ENCODE assay signal across 8 cellular contexts in the genomic region with DNA sequence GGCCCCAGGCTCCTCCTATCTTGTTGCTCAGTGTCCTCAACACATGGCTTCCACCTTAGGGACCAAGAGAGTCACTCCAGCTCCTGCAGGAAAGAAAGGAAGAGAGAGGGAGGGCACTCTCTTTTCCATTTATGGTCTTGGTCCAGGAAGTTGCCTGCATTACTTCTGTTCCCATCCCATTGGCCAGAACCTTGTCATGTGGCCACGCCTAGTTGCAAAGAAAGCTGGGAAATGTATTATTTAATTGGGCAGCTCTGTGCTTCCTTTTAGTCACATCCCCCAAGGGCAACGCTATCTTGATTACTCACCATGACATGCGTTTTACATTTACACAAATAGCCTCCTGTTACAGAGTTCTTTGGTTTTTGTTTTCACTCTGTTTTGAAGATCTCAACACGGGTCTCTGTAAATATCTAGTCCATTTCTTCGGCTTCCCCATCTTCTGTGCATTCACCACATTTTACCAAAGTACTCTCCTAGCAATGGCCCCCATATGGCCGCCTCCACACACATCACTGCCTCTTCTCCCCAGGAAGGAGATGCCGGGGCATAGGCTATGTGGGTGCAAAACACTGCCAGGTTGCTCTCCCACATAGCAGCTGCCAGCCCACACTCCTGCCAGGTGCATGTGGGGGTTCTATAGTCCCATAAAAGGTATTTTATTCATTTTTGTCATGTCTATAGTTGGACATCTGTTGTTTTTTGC. TPM values are rescaled to one million over a fixed set of nuclear protein-coding genes. Genes with fewer than 3 reads are reported as not detected.
DNase-seq lines count a peak whose midpoint lies in the region; ATAC-seq, FAIRE-seq and TF ChIP-seq lines count a peak whose summit lies in the region.

No MANE protein-coding gene starts in this region.

- H3K27ac Mint-ChIP-seq in memory B cell, result peak overlapping the region; percentile 90

- no peak overlapping the region for H3K9ac ChIP-seq in GM12878 (ENCODE audit: control insufficient read depth, insufficient read depth, low read length)

- TF ChIP-seq CTCF in GM12878 (IDR thresholded peaks at IDR 0.05 in 2 of 3, conservative IDR thresholded peaks at IDR 0.05 in 1 of 3; ENCODE audit: control insufficient read depth in 2 of 3, extremely low read depth in 1 of 3, insufficient read depth in 1 of 3, low read depth in 3 of 3, low read length in 3 of 3), result no peak

- in situ Hi-C loops in GM12878 (cut with MboI), result no loop called here

- H3K27ac ChIP-seq in GM12878 (ENCODE audit: control insufficient read depth, insufficient read depth), result peak overlapping the region; percentile 11

- no peak for TF ChIP-seq EP300 in GM12878 (IDR thresholded peaks at IDR 0.05; ENCODE audit: borderline replicate concordance in 1 of 2, control insufficient read depth in 1 of 2, low read depth in 2 of 2, low read length in 2 of 2)

- H3K4me1 Mint-ChIP-seq in memory B cell, result peaks cover 27% of the 10 kb centered on the region

- no peaks in the 10 kb centered on the region for H3K27me3 Mint-ChIP-seq in memory B cell

- CTCF ChIA-PET in GM12878 (lab: Yijun Ruan, JAX), result interaction anchor here (1.0 to 1.8 kb wide), 8 partner anchors 8 to 228 kb away, joined by 3 to 9 read pairs (median 4); no protein-coding TSS in a partner anchor

- peak; percentile 41 for DNase-seq in activated CD4-positive, alpha-beta T cell treated with anti-CD3 and anti-CD28 coated beads for 48 hours
- no peak for DNase-seq in activated CD4-positive, alpha-beta T cell treated with anti-CD3 and anti-CD28 coated beads for 1 hour
- peak; percentile 70 for DNase-seq in NCI-H2171 treated with DMSO at 0.1 percent for 48 hours (lab: John Stamatoyannopoulos, UW)
- DNase-seq in GM12878 (ENCODE audit: low read depth, low spot score), result no peak
- no peak for DNase-seq in memory B cell (ENCODE audit: low spot score in 2 of 2)
- no peak for DNase-seq in stimulated activated naive CD4-positive, alpha-beta T cell (lab: John Stamatoyannopoulos, UW)

- H3K4me3 ChIP-seq in GM12878, result no peak overlapping the region

- peaks cover 4% of the 10 kb centered on the region; the same call in 2 of the 3 replicates for H3K9me3 ChIP-seq in GM12878 (replicated peaks; ENCODE audit: control insufficient read depth, insufficient read depth, low read length)

- TF ChIP-seq RAD21 in GM12878 (IDR thresholded peaks at IDR 0.05; ENCODE audit: insufficient read depth, low read depth, low read length), result no peak

- H3K4me3 Mint-ChIP-seq in memory B cell, result peak overlapping the region; percentile 22

- TSS peak; percentile 66 for BruUV-seq in GM12878 (replicated peaks; lab: Mats Ljungman, UMichigan)

- intact Hi-C loops in GM12878 (cut with micrococcal nuclease; ENCODE audit: unreplicated experiment), result no loop called here

- H4K20me1 ChIP-seq in GM12878 (ENCODE audit: control insufficient read depth, insufficient read depth), result no peaks in the 10 kb centered on the region

- peaks cover 20% of the 10 kb centered on the region for H3K4me1 ChIP-seq in GM12878 (ENCODE audit: control insufficient read depth, insufficient read depth, low read length)

- H3K4me2 ChIP-seq in GM12878 (ENCODE audit: control insufficient read depth, insufficient read depth), result peak overlapping the region; percentile 39

- RAD21 ChIA-PET in GM12878 (lab: Charles Lee; ENCODE audit: unreplicated experiment), result interaction anchor here (0.9 to 2.9 kb wide), 10 partner anchors 8 to 229 kb away, joined by 3 to 14 read pairs (median 4); no protein-coding TSS in a partner anchor

- no peaks in the 10 kb centered on the region for H3K79me2 ChIP-seq in GM12878 (ENCODE audit: control insufficient read depth, insufficient read depth, low read length)

- no peaks in the 10 kb centered on the region for H3K27me3 ChIP-seq in GM12878 (replicated peaks in 1 of 2; ENCODE audit: control insufficient read depth in 2 of 2, insufficient read depth in 2 of 2, low read length in 1 of 2)

- peak overlapping the region; percentile 72 for H2AFZ ChIP-seq in GM12878 (ENCODE audit: control insufficient read depth, low read depth, low read length)

- SMC1A ChIA-PET in GM12878 (lab: Charles Lee; ENCODE audit: uncharacterized antibody, unreplicated experiment), result interaction anchor here (0.6 to 3.2 kb wide), 20 partner anchors 8 to 272 kb away, joined by 3 to 16 read pairs (median 4); no protein-coding TSS in a partner anchor

- peaks cover 10% of the 10 kb centered on the region for H3K9me3 Mint-ChIP-seq in memory B cell

- peaks cover 14% of the 10 kb centered on the region for H3K36me3 Mint-ChIP-seq in memory B cell

- POLR2A ChIA-PET in GM12878 (lab: Charles Lee), result interaction anchor here (0.6 to 2.8 kb wide), 6 partner anchors 18 to 227 kb away, joined by 3 to 8 read pairs (median 6); no protein-coding TSS in a partner anchor

- peak; percentile 80 for FAIRE-seq in GM12878 (lab: Jason Lieb, UNC)

- no peaks in the 10 kb centered on the region; a peak in 2 of 4 replicates for H3K36me3 ChIP-seq in GM12878 (ENCODE audit: control insufficient read depth in 2 of 2, insufficient read depth in 2 of 2, low read length in 1 of 2)

- 0 out of 2 replicates have a peak, but pooled peaks have one; percentile 26 for TF ChIP-seq POLR2A in GM12878 (IDR thresholded peaks at IDR 0.05; ENCODE audit: low read depth, low read length)

- ATAC-seq in GM12878 (peak; percentile 90), memory B cell (ENCODE audit: low read depth) (peak; percentile 52), HG03565 (IDR thresholded peaks at IDR 0.05; ENCODE audit: unreplicated experiment) (no peak), GM21447 (IDR thresholded peaks at IDR 0.05; ENCODE audit: unreplicated experiment) (no peak)

- WGBS in GM12878 (ENCODE audit: insufficient coverage, insufficient replicate concordance, low lambda C conversion rate, missing lambda C conversion rate), result 0% methylated on average over 7 of the region's 7 CpGs

TF ChIP-seq in GM12878, 131 proteins besides CTCF, POLR2A, EP300 and RAD21 (continues in another document):
- TF ChIP-seq BCL11A (IDR thresholded peaks at IDR 0.05; ENCODE audit: low read depth, low read length) (no peak), BMI1 (IDR thresholded peaks at IDR 0.05; ENCODE audit: borderline replicate concordance) (no peak), USF2 (IDR thresholded peaks at IDR 0.05; ENCODE audit: borderline replicate concordance, low read depth, low read length) (peak; percentile 29), TCF3 (IDR thresholded peaks at IDR 0.05; ENCODE audit: borderline replicate concordance, insufficient read depth, low read depth, low read length) (no peak), HDGF (IDR thresholded peaks at IDR 0.05) (no peak), SPI1 (IDR thresholded peaks at IDR 0.05; ENCODE audit: borderline replicate concordance, insufficient read depth, low read depth, low read length) (no peak), GATAD2B (conservative IDR thresholded peaks at IDR 0.05; ENCODE audit: low read depth) (no peak), KLF5 (IDR thresholded peaks at IDR 0.05; ENCODE audit: partially characterized antibody) (no peak), ZNF217 (IDR thresholded peaks at IDR 0.05) (no peak), PKNOX1 (IDR thresholded peaks at IDR 0.05) (peak; percentile 10; the same call in 1 of the 2 replicates)
- TF ChIP-seq, protein P1, sequence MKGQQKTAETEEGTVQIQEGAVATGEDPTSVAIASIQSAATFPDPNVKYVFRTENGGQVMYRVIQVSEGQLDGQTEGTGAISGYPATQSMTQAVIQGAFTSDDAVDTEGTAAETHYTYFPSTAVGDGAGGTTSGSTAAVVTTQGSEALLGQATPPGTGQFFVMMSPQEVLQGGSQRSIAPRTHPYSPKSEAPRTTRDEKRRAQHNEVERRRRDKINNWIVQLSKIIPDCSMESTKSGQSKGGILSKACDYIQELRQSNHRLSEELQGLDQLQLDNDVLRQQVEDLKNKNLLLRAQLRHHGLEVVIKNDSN (IDR thresholded peaks at IDR 0.05; ENCODE audit: borderline replicate concordance, extremely low read length, insufficient read depth, low read depth, low read length), result peak; percentile 49

RNA-seq across cellular contexts. Expression of gene ZMYND8, which starts 35.7 kb away (rescaled TPM):
- 207 and 208 TPM in 2 replicates for total RNA-seq in GM12878 (2013; cell fraction: nucleolus; rRNA removed)
- total RNA-seq in GM12878 (2014; rRNA removed) (17.8 and 18.5 TPM in 2 replicates), GM12878 (2014; rRNA removed; fragmentation: Illumina TruSeq; extraction: Trizol) (24.1 and 24.2 TPM in 2 replicates), GM12878 (2021) (42.1 and 54.8 TPM in 2 replicates)
- polyA plus RNA-seq in GM12878 (2011; ENCODE audit: low read depth), result 9.9 TPM
- polyA plus RNA-seq in GM12878 (2011; rRNA removed) (26.6 and 34.3 TPM in 2 replicates), GM12878 (2014; fragmentation: Illumina TruSeq; extraction: Trizol) (27.1 and 27.9 TPM in 2 replicates), GM12878 (2014; fragmentation: Nextera tagmentation; extraction: Ambion mirVana) (10 to 100 TPM; 12.9 to 18.4 TPM), GM12878 (2014; rRNA removed) (21.7 and 22.7 TPM in 2 replicates), GM12878 (2016; fragmentation: Nextera tagmentation; extraction: Ambion mirVana) (10 to 100 TPM; 22.1 to 25.0 TPM)
- 21.0 and 23.6 TPM in 2 replicates for polyA plus RNA-seq in GM12878 (2011; cell fraction: cytosol; rRNA removed)
- polyA plus RNA-seq in GM12878 (2011; cell fraction: nucleus; rRNA removed), result 69.7 and 78.1 TPM in 2 replicates
- polyA plus RNA-seq in GM12878 (2012), result 16.4 and 22.5 TPM in 2 replicates
- 49.9 and 55.7 TPM in 2 replicates for polyA minus RNA-seq in GM12878 (2011; rRNA and poly(A)+ RNA removed)
- 18.0 and 20.2 TPM in 2 replicates for polyA minus RNA-seq in GM12878 (2011; cell fraction: cytosol; rRNA and poly(A)+ RNA removed)
- polyA minus RNA-seq in GM12878 (2011; cell fraction: nucleus; rRNA and poly(A)+ RNA removed), result 45.5 and 61.3 TPM in 2 replicates

Comparison
In these comparisons a context has a peak if more than half of its experiments do, and no peak if none do; other contexts are left out.
1. DNase-seq: peak in activated CD4-positive, alpha-beta T cell treated with anti-CD3 and anti-CD28 coated beads for 48 hours (single experiment) and NCI-H2171 treated with DMSO at 0.1 percent for 48 hours (single experiment); none in activated CD4-positive, alpha-beta T cell treated with anti-CD3 and anti-CD28 coated beads for 1 hour (single experiment), GM12878 (single experiment), memory B cell (0 of 2) and stimulated activated naive CD4-positive, alpha-beta T cell (0 of 6).
2. ATAC-seq: peak in GM12878 (single experiment) and memory B cell (single experiment); none in HG03565 (single experiment) and GM21447 (single experiment).